1 cellular context compared by ENCODE assay signal in genomic region chr16:50371936-50372595, GRCh38.
TF ChIP-seq lines count a peak whose summit lies in the region.

No MANE protein-coding gene starts in this region.

TF ChIP-seq in HepG2, 621 proteins besides CTCF, POLR2A, EP300 and RAD21 (continued from another document):
- TF ChIP-seq ZNF574 (CRISPR knock-in tag; IDR thresholded peaks at IDR 0.05) (peak; percentile 9; the same call in 1 of the 2 replicates), TBX2 (CRISPR knock-in tag; IDR thresholded peaks at IDR 0.05; ENCODE audit: borderline replicate concordance) (0 out of 2 replicates have a peak, but pooled peaks have one; percentile 48), MIER2 (CRISPR knock-in tag; IDR thresholded peaks at IDR 0.05) (0 out of 2 replicates have a peak, but pooled peaks have one; percentile 28), ZBTB37 (CRISPR knock-in tag; IDR thresholded peaks at IDR 0.05) (no peak), STAG1 (CRISPR knock-in tag; IDR thresholded peaks at IDR 0.05) (peak; percentile 97), ZNF788 (CRISPR knock-in tag; IDR thresholded peaks at IDR 0.05; ENCODE audit: borderline replicate concordance) (no peak), ATF1 (CRISPR knock-in tag; IDR thresholded peaks at IDR 0.05) (no peak), SMYD3 (CRISPR knock-in tag; IDR thresholded peaks at IDR 0.05) (no peak), MLX (CRISPR knock-in tag; IDR thresholded peaks at IDR 0.05) (0 out of 2 replicates have a peak, but pooled peaks have one; percentile 10), IRX3 (CRISPR knock-in tag; IDR thresholded peaks at IDR 0.05; ENCODE audit: borderline replicate concordance, low read depth) (no peak), HNRNPK (IDR thresholded peaks at IDR 0.05; ENCODE audit: low read depth, low read length, poor library complexity, severe bottlenecking) (no peak), TAF15 (IDR thresholded peaks at IDR 0.05; ENCODE audit: low read depth, low read length, poor library complexity, severe bottlenecking) (no peak), FLYWCH1 (CRISPR knock-in tag; IDR thresholded peaks at IDR 0.05) (no peak), PLSCR1 (CRISPR knock-in tag; IDR thresholded peaks at IDR 0.05; ENCODE audit: borderline replicate concordance) (no peak), ARID5B (CRISPR knock-in tag; IDR thresholded peaks at IDR 0.05) (no peak), ZNF350 (CRISPR knock-in tag; IDR thresholded peaks at IDR 0.05; ENCODE audit: borderline replicate concordance, low read depth) (peak; percentile 69; the same call in 1 of the 2 replicates), MIXL1 (CRISPR knock-in tag; IDR thresholded peaks at IDR 0.05) (0 out of 2 replicates have a peak, but pooled peaks have one; percentile 31), ZNF773 (CRISPR knock-in tag; IDR thresholded peaks at IDR 0.05; ENCODE audit: borderline replicate concordance) (no peak), ZNF839 (CRISPR knock-in tag; IDR thresholded peaks at IDR 0.05; ENCODE audit: borderline replicate concordance) (peak; percentile 32; the same call in 1 of the 2 replicates), EED (CRISPR knock-in tag; IDR thresholded peaks at IDR 0.05) (no peak), SALL1 (CRISPR knock-in tag; IDR thresholded peaks at IDR 0.05) (0 out of 2 replicates have a peak, but pooled peaks have one; percentile 23), ZNF251 (CRISPR knock-in tag; IDR thresholded peaks at IDR 0.05) (no peak), FOSL2 (CRISPR knock-in tag; IDR thresholded peaks at IDR 0.05) (peak; percentile 14; the same call in 1 of the 2 replicates)
